18 cellular contexts compared by ENCODE assay signal in the genomic region with DNA sequence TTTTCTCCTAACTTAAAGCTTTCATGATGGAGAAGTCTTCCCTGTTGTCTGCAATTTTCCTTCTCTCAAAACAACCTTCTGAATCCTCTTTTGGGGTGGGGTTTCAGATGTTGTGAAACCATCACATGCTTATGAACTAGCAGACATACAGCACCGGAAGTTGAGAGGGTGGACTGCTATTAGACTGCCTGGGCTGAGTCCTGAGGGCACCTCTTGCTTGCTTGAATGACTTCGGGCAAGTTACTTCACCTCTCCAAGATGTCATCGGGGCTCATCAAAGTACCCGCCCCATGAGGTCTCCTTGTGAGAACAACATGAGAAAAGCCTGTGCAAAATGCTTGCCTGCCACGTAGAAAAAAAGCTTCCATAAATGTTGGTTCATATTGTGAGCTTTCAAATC.
DNase-seq lines count a peak whose midpoint lies in the region; ATAC-seq, FAIRE-seq and TF ChIP-seq lines count a peak whose summit lies in the region.
"Had no signal": no experiment of that assay in that cellular context is flagged by ENCODE, and none has a peak within 500 bp of the region (broad histone marks: within the 10 kb centered on the region; RNA-seq: fewer than 3 reads in every experiment).

No MANE protein-coding gene starts in this region.

- peaks cover 25% of the 10 kb centered on the region for H3K27me3 ChIP-seq in keratinocyte (ENCODE audit: control insufficient read depth, extremely low read depth, insufficient read depth, low read length)
- H3K27me3 ChIP-seq: BLaER1 treated with 17β-estradiol and CSF1 and Interleukin-3, amounts not matched to agents 10 nM and 100 nM; right lobe of liver; testis had no signal

- no peak overlapping the region for H3K4me3 ChIP-seq in keratinocyte (ENCODE audit: control insufficient read depth in 2 of 3, extremely low read depth in 1 of 3, insufficient read depth in 2 of 3, low read depth in 1 of 3, low read length in 3 of 3)
- H3K4me3 ChIP-seq: BLaER1 treated with 17β-estradiol and CSF1 and Interleukin-3, amounts not matched to agents 10 nM and 100 nM; heart left ventricle; right lobe of liver; testis had no signal

- no peak for TF ChIP-seq CTCF in keratinocyte (optimal IDR thresholded peaks at IDR 0.05 in 1 of 3, IDR thresholded peaks at IDR 0.05 in 1 of 3, conservative IDR thresholded peaks at IDR 0.05 in 1 of 3; ENCODE audit: extremely low read depth in 1 of 3, insufficient read depth in 2 of 3, low read length in 3 of 3)

- FAIRE-seq in keratinocyte (lab: Jason Lieb, UNC) = peak; percentile 36
- FAIRE-seq: H54 had no signal

- H3K9me1 ChIP-seq in keratinocyte (ENCODE audit: control insufficient read depth, extremely low read depth, insufficient read depth, low read length) = no peaks in the 10 kb centered on the region

- H3K4me1 ChIP-seq in keratinocyte (ENCODE audit: control insufficient read depth, extremely low read depth, insufficient read depth, low read length) = no peaks in the 10 kb centered on the region
- H3K4me1 ChIP-seq: heart left ventricle, right lobe of liver, testis had no signal

- H3K27ac ChIP-seq in keratinocyte (ENCODE audit: control insufficient read depth, insufficient read depth, low read length) = no peak overlapping the region
- H3K27ac ChIP-seq: BLaER1 treated with 17β-estradiol and CSF1 and Interleukin-3, amounts not matched to agents 10 nM and 100 nM; heart left ventricle; right lobe of liver; testis had no signal

- DNase-seq in NOMO-1 treated with dmso at 0.1 percent for 144 hours (lab: John Stamatoyannopoulos, UW; ENCODE audit: unreplicated experiment) = peak; percentile 29
- no peak for DNase-seq in keratinocyte (ENCODE audit: low read depth, low spot score)
- DNase-seq in HuH-7 (ENCODE audit: low spot score) = no peak
- no peak for DNase-seq in NCI-H2029 treated with DMSO at 0.1 percent for 48 hours (lab: John Stamatoyannopoulos, UW)
- DNase-seq: activated CD8-positive, alpha-beta memory T cell treated with anti-CD3 and anti-CD28 coated beads, Interleukin-2, amount 50 U/mL, for 4 hours; heart left ventricle; KBM-7; NCI-H187; NCI-H524; stimulated activated CD4-positive, alpha-beta T cell treated with anti-CD3 and anti-CD28 coated beads, Interleukin-2, amount 100 ng/mL, for 24 hours; T-helper 1 cell; testis had no signal

- ATAC-seq in GM18870 (IDR thresholded peaks at IDR 0.05; ENCODE audit: unreplicated experiment) = peak; percentile 67
- ATAC-seq in GM21717 (IDR thresholded peaks at IDR 0.05; ENCODE audit: unreplicated experiment) = peak; percentile 83
- no peak for ATAC-seq in GM21786 (IDR thresholded peaks at IDR 0.05; ENCODE audit: unreplicated experiment)
- ATAC-seq: heart left ventricle, right lobe of liver had no signal

- H3K4me2 ChIP-seq in keratinocyte (ENCODE audit: control insufficient read depth, extremely low read depth, insufficient read depth, low read depth, low read length) = no peak overlapping the region

- no peak overlapping the region for H3K9ac ChIP-seq in keratinocyte (ENCODE audit: control insufficient read depth, extremely low read depth, insufficient read depth, low read length)
- H3K9ac ChIP-seq: BLaER1 treated with 17β-estradiol and CSF1 and Interleukin-3, amounts not matched to agents 10 nM and 100 nM had no signal

- H3K79me2 ChIP-seq in keratinocyte (ENCODE audit: control insufficient read depth, insufficient read depth, low read length) = no peaks in the 10 kb centered on the region

- no peaks in the 10 kb centered on the region for H4K20me1 ChIP-seq in keratinocyte (ENCODE audit: control insufficient read depth, extremely low read depth, insufficient read depth, low read length)
- H4K20me1 ChIP-seq: BLaER1 treated with 17β-estradiol and CSF1 and Interleukin-3, amounts not matched to agents 10 nM and 100 nM had no signal

- H2AFZ ChIP-seq in keratinocyte (ENCODE audit: control insufficient read depth, low read length) = no peak overlapping the region

- H3K9me3 ChIP-seq in keratinocyte (ENCODE audit: control insufficient read depth, low read depth, low read length) = no peaks in the 10 kb centered on the region
- H3K9me3 ChIP-seq: BLaER1 treated with 17β-estradiol and CSF1 and Interleukin-3, amounts not matched to agents 10 nM and 100 nM; right lobe of liver; testis had no signal

- H3K36me3 ChIP-seq in keratinocyte (ENCODE audit: control insufficient read depth in 2 of 2, extremely low read depth in 1 of 2, insufficient read depth in 2 of 2, low read length in 2 of 2) = no peaks in the 10 kb centered on the region
- H3K36me3 ChIP-seq: BLaER1 treated with 17β-estradiol and CSF1 and Interleukin-3, amounts not matched to agents 10 nM and 100 nM; heart left ventricle; right lobe of liver had no signal

- dilution Hi-C loops in keratinocyte (cut with MboI; ENCODE audit: extremely low pct_ligation_motif_present, low sequenced_read_pairs) = no loop called here
